In genomic region chr2:62589691-62590356, GRCh38 we compare ENCODE assay signal across 23 cellular contexts.
A peak's percentile ranks its signal among the peaks of the same experiment; 100 is the strongest.
DNase-seq lines count a peak whose midpoint lies in the region; ATAC-seq and TF ChIP-seq lines count a peak whose summit lies in the region.
"Had no signal": no experiment of that assay in that cellular context is flagged by ENCODE, and none has a peak within 500 bp of the region (broad histone marks: within the 10 kb centered on the region; RNA-seq: fewer than 3 reads in every experiment).

No MANE protein-coding gene starts in this region.

- CTCF ChIA-PET in mammary epithelial cell (lab: Charles Lee; ENCODE audit: low non-redundant PET), result interaction anchor here (0.6 kb wide), 1 partner anchor 104 kb away, joined by 4 read pairs; no protein-coding TSS in a partner anchor

- H3K36me3 ChIP-seq in mammary epithelial cell (ENCODE audit: insufficient read depth, low read length) (no peaks in the 10 kb centered on the region), breast epithelium (no peaks in the 10 kb centered on the region)
- H3K36me3 ChIP-seq: heart right ventricle, lower lobe of right lung, upper lobe of left lung had no signal

- TF ChIP-seq CTCF in mammary epithelial cell (conservative IDR thresholded peaks at IDR 0.05 in 1 of 2, IDR thresholded peaks at IDR 0.05 in 1 of 2; ENCODE audit: extremely low read depth in 1 of 2, insufficient read depth in 1 of 2, low read depth in 1 of 2, low read length in 2 of 2) (no peak), breast epithelium (IDR thresholded peaks at IDR 0.05) (no peak)

- H3K9me3 Mint-ChIP-seq in activated T-helper 17 cell treated with anti-CD3 and anti-CD28 coated beads, Interleukin-2, amount 50 U/mL, for 72 hours, result no peaks in the 10 kb centered on the region
- H3K9me3 Mint-ChIP-seq: activated T-helper 1 cell treated with anti-CD3 and anti-CD28 coated beads, Interleukin-12 subunit alpha, Interleukin-12 subunit beta, Interleukin-2, Interleukin-4 antibody, amounts not matched to agents 30 ng/mL and 10 ng/mL and 1 ng/mL, durations not matched to agents 14 hours and 24 hours and 36 hours; effector memory CD8-positive, alpha-beta T cell; stimulated activated naive CD8-positive, alpha-beta T cell treated with anti-CD3 and anti-CD28 coated beads, Interleukin-15, Interleukin-2, amounts not matched to agents 100 ng/mL and 50 ng/mL, for 24 hours had no signal

- H3K4me3 ChIP-seq in mammary epithelial cell (replicated peaks in 1 of 3; ENCODE audit: insufficient read depth in 1 of 3, low read depth in 2 of 3, low read length in 3 of 3) (no peak overlapping the region), breast epithelium (no peak overlapping the region)
- H3K4me3 ChIP-seq: heart right ventricle, lower lobe of right lung, upper lobe of left lung had no signal

- H3K27ac ChIP-seq in mammary epithelial cell (ENCODE audit: insufficient read depth, low read depth, low read length) (no peak overlapping the region), breast epithelium (peak overlapping the region in 1 of 2 donors; percentile 39), cingulate gyrus (ENCODE audit: low read depth, low read length) (peak overlapping the region; percentile 51), layer of hippocampus (ENCODE audit: low read depth, low read length) (peak overlapping the region; percentile 60)
- H3K27ac ChIP-seq: lower lobe of right lung, upper lobe of left lung had no signal

- H3K36me3 Mint-ChIP-seq in activated T-helper 17 cell treated with anti-CD3 and anti-CD28 coated beads, Interleukin-2, amount 50 U/mL, for 72 hours (ENCODE audit: low read depth), result no peaks in the 10 kb centered on the region
- H3K36me3 Mint-ChIP-seq: activated naive CD8-positive, alpha-beta T cell; CD8-positive, alpha-beta memory T cell had no signal

- WGBS in mammary epithelial cell (ENCODE audit: low coverage, missing lambda C conversion rate), result 79% methylated on average over 4 of the region's 4 CpGs

- H3K79me2 ChIP-seq in mammary epithelial cell (ENCODE audit: insufficient read depth, low read length), result no peaks in the 10 kb centered on the region

- peaks cover 13% of the 10 kb centered on the region for H3K4me1 ChIP-seq in mammary epithelial cell (ENCODE audit: insufficient read depth, low read length)
- H3K4me1 ChIP-seq in breast epithelium, result no peaks in the 10 kb centered on the region
- H3K4me1 ChIP-seq: heart right ventricle, lower lobe of right lung, upper lobe of left lung had no signal

- no peak overlapping the region for H3K9ac ChIP-seq in mammary epithelial cell (ENCODE audit: insufficient read depth, low read length)

- no peaks in the 10 kb centered on the region for H3K4me1 Mint-ChIP-seq in activated T-helper 17 cell treated with anti-CD3 and anti-CD28 coated beads, Interleukin-2, amount 50 U/mL, for 72 hours
- H3K4me1 Mint-ChIP-seq: CD8-positive, alpha-beta memory T cell had no signal

- ATAC-seq in sciatic nerve, result peak; percentile 91
- ATAC-seq in activated T-helper 17 cell treated with anti-CD3 and anti-CD28 coated beads, Interleukin-2, amount 50 U/mL, for 72 hours (replicated peaks), result no peak
- no peak for ATAC-seq in HG03432 (IDR thresholded peaks at IDR 0.05; ENCODE audit: unreplicated experiment)
- ATAC-seq: effector memory CD8-positive, alpha-beta T cell; lower lobe of right lung had no signal

- intact Hi-C loops in mammary epithelial cell (cut with micrococcal nuclease) (no loop called here), breast epithelium (cut with DNase I; ENCODE audit: low total_unique reads) (no loop called here), sciatic nerve (cut with DNase I) (no loop called here)

- DNase-seq in mammary epithelial cell (no peak), breast epithelium (ENCODE audit: low spot score in 2 of 2) (no peak), sciatic nerve (ENCODE audit: low spot score) (no peak)
- DNase-seq in activated CD4-positive, alpha-beta T cell treated with anti-CD3 and anti-CD28 coated beads for 1 hour, result no peak
- DNase-seq: 8988T; activated CD4-positive, alpha-beta T cell treated with anti-CD3 and anti-CD28 coated beads for 4 hours; AML-193; CD8-positive, alpha-beta memory T cell; effector memory CD8-positive, alpha-beta T cell; heart right ventricle; Kasumi-1; lower lobe of right lung; NCI-H187 treated with DMSO at 0.1 percent for 48 hours; SIG-M5; T-helper 1 cell; upper lobe of left lung had no signal

- dilution Hi-C loops in mammary epithelial cell (cut with HindIII; ENCODE audit: low sequenced_read_pairs), result no loop called here

- in situ Hi-C loops in mammary epithelial cell (cut with MboI; ENCODE audit: low sequenced_read_pairs in 2 of 2), result no loop called here

- H3K27ac Mint-ChIP-seq in activated T-helper 17 cell treated with anti-CD3 and anti-CD28 coated beads, Interleukin-2, amount 50 U/mL, for 72 hours, result no peak overlapping the region
- H3K27ac Mint-ChIP-seq: activated naive CD8-positive, alpha-beta T cell; activated T-helper 1 cell treated with anti-CD3 and anti-CD28 coated beads, Interleukin-12 subunit alpha, Interleukin-12 subunit beta, Interleukin-2, Interleukin-4 antibody, amounts not matched to agents 30 ng/mL and 10 ng/mL and 1 ng/mL, durations not matched to agents 14 hours and 24 hours and 36 hours; CD8-positive, alpha-beta memory T cell; effector memory CD8-positive, alpha-beta T cell; stimulated activated naive CD8-positive, alpha-beta T cell treated with anti-CD3 and anti-CD28 coated beads, Interleukin-15, Interleukin-2, amounts not matched to agents 100 ng/mL and 50 ng/mL, for 24 hours had no signal

- H3K27me3 Mint-ChIP-seq in activated T-helper 17 cell treated with anti-CD3 and anti-CD28 coated beads, Interleukin-2, amount 50 U/mL, for 72 hours, result peaks cover 17% of the 10 kb centered on the region

- H3K9me3 ChIP-seq in mammary epithelial cell (replicated peaks; ENCODE audit: insufficient read depth, low read length) (peaks cover 3% of the 10 kb centered on the region), breast epithelium (no peaks in the 10 kb centered on the region)
- H3K9me3 ChIP-seq: heart right ventricle, lower lobe of right lung, upper lobe of left lung had no signal

- H3K27me3 ChIP-seq in mammary epithelial cell (ENCODE audit: insufficient read depth, low read length) (no peaks in the 10 kb centered on the region), breast epithelium (no peaks in the 10 kb centered on the region), layer of hippocampus (ENCODE audit: control insufficient read depth, insufficient read depth, low read length) (no peaks in the 10 kb centered on the region)
- H3K27me3 ChIP-seq: heart right ventricle, upper lobe of left lung had no signal

- no peak overlapping the region for H3K4me3 Mint-ChIP-seq in activated T-helper 17 cell treated with anti-CD3 and anti-CD28 coated beads, Interleukin-2, amount 50 U/mL, for 72 hours
- H3K4me3 Mint-ChIP-seq: activated naive CD8-positive, alpha-beta T cell; activated T-helper 1 cell treated with anti-CD3 and anti-CD28 coated beads, Interleukin-12 subunit alpha, Interleukin-12 subunit beta, Interleukin-2, Interleukin-4 antibody, amounts not matched to agents 30 ng/mL and 10 ng/mL and 1 ng/mL, durations not matched to agents 14 hours and 24 hours and 36 hours; CD8-positive, alpha-beta memory T cell; effector memory CD8-positive, alpha-beta T cell; stimulated activated naive CD8-positive, alpha-beta T cell treated with anti-CD3 and anti-CD28 coated beads, Interleukin-15, Interleukin-2, amounts not matched to agents 100 ng/mL and 50 ng/mL, for 24 hours had no signal

- peak overlapping the region; percentile 24 for H2AFZ ChIP-seq in mammary epithelial cell (ENCODE audit: low read depth, low read length)

- H3K4me2 ChIP-seq in mammary epithelial cell (ENCODE audit: insufficient read depth, low read depth, low read length), result no peak overlapping the region

- no peak for TF ChIP-seq POLR2A in breast epithelium (IDR thresholded peaks at IDR 0.05)

- no TSS peak for BruUV-seq in mammary epithelial cell (replicated peaks; lab: Mats Ljungman, UMichigan)

- no peaks in the 10 kb centered on the region for H4K20me1 ChIP-seq in mammary epithelial cell (ENCODE audit: insufficient read depth, low read length)
